Comparison of ENCODE assay signal across 14 cellular contexts in the genomic region with DNA sequence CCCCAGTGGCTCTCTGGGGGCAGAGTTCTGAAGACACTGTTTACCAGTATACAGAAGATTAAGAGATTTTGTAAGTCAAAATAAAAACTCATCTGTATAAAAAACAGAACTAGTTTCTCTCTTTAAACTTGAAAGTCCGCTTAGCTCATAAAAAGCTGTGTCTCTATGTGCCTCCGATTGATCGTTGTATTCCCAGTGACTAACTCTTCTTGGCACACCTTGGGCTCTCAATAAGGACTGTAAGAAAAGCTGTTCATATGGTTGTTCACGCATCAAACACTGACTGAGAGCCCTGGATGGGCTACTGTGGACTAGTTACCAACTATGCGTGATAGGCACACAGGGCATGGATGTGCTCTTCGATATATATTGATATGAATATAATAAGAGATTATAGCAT.
DNase-seq lines count a peak whose midpoint lies in the region; ATAC-seq and TF ChIP-seq lines count a peak whose summit lies in the region.
"Had no signal": no experiment of that assay in that cellular context is flagged by ENCODE, and none has a peak within 500 bp of the region (broad histone marks: within the 10 kb centered on the region; RNA-seq: fewer than 3 reads in every experiment).

No MANE protein-coding gene starts in this region.

- CTCF ChIA-PET in OCI-LY7 (lab: Charles Lee; ENCODE audit: unreplicated experiment) = interaction anchor here (0.6 kb wide), 1 partner anchor 1366 kb away, joined by 3 read pairs; no protein-coding TSS in a partner anchor

- H4K20me1 ChIP-seq in GM23338 (replicated peaks; ENCODE audit: insufficient read depth) = no peaks in the 10 kb centered on the region
- no peaks in the 10 kb centered on the region for H4K20me1 ChIP-seq in OCI-LY7 (ENCODE audit: insufficient read depth, low read length)

- POLR2A ChIA-PET in OCI-LY7 (lab: Charles Lee) = interaction anchor here (0.9 kb wide), 1 partner anchor 10 kb away, joined by 3 read pairs; no protein-coding TSS in a partner anchor

- H3K9me3 Mint-ChIP-seq in GM23338 = no peaks in the 10 kb centered on the region
- no peaks in the 10 kb centered on the region for H3K9me3 Mint-ChIP-seq in osteocyte (ENCODE audit: unreplicated experiment)

- no peak overlapping the region for H2AFZ ChIP-seq in GM23338
- H2AFZ ChIP-seq in OCI-LY7 (ENCODE audit: low read length) = no peak overlapping the region

- peak overlapping the region; percentile 50; the same call in 1 of the 2 replicates for H3K27ac ChIP-seq in GM23338 (ENCODE audit: low read depth)
- H3K27ac ChIP-seq in RWPE2 (ENCODE audit: poor library complexity, severe bottlenecking) = peak overlapping the region; percentile 90
- H3K27ac ChIP-seq in OCI-LY7 (ENCODE audit: low read depth, low read length, poor library complexity, severe bottlenecking) = no peak overlapping the region
- H3K27ac ChIP-seq: tibial nerve had no signal

- no peaks in the 10 kb centered on the region for H3K79me2 ChIP-seq in GM23338 (replicated peaks; ENCODE audit: insufficient read depth)
- H3K79me2 ChIP-seq in OCI-LY7 (ENCODE audit: insufficient read depth, low read depth, low read length) = no peaks in the 10 kb centered on the region

- H3K27ac Mint-ChIP-seq in GM23338 (peak overlapping the region; percentile 92), osteocyte (ENCODE audit: unreplicated experiment) (peak overlapping the region; percentile 87)
- H3K27ac Mint-ChIP-seq: activated CD8-positive, alpha-beta memory T cell treated with anti-CD3 and anti-CD28 coated beads, Interleukin-2, amount 10 ng/mL, durations not matched to agents 7 days and 5 days had no signal

- H3K4me1 Mint-ChIP-seq in GM23338 (peaks cover 54% of the 10 kb centered on the region), osteocyte (ENCODE audit: unreplicated experiment) (peaks cover 89% of the 10 kb centered on the region)
- H3K4me1 Mint-ChIP-seq: activated CD8-positive, alpha-beta memory T cell treated with anti-CD3 and anti-CD28 coated beads, Interleukin-2, amount 10 ng/mL, durations not matched to agents 7 days and 5 days had no signal

- no TSS peak for BruUV-seq in OCI-LY7 (replicated peaks; lab: Mats Ljungman, UMichigan)

- H3K9me3 ChIP-seq in RWPE2 (ENCODE audit: severe bottlenecking) = no peaks in the 10 kb centered on the region
- H3K9me3 ChIP-seq in OCI-LY7 (ENCODE audit: low read length) = no peaks in the 10 kb centered on the region
- H3K9me3 ChIP-seq: tibial nerve had no signal

- intact Hi-C loops in OCI-LY7 (cut with micrococcal nuclease; ENCODE audit: unreplicated experiment) = no loop called here

- H3K4me1 ChIP-seq in GM23338 (ENCODE audit: insufficient read depth) (peaks cover 44% of the 10 kb centered on the region), RWPE2 (ENCODE audit: insufficient read depth, poor library complexity, severe bottlenecking) (peaks cover 33% of the 10 kb centered on the region), OCI-LY7 (ENCODE audit: insufficient read depth, low read length, poor library complexity, severe bottlenecking) (no peaks in the 10 kb centered on the region)

- DNase-seq in GM23338 (ENCODE audit: low spot score) (no peak), RWPE2 (ENCODE audit: low spot score) (no peak), epithelial cell of proximal tubule (ENCODE audit: low read depth) (no peak), osteocyte (ENCODE audit: extremely low spot score, unreplicated experiment) (no peak), HUDEP-2 (lab: John Stamatoyannopoulos, UW; ENCODE audit: unreplicated experiment in 76 of 76) (no peak), NCI-H226 (no peak), OCI-LY7 (ENCODE audit: low spot score) (no peak)
- DNase-seq: activated CD8-positive, alpha-beta memory T cell treated with anti-CD3 and anti-CD28 coated beads, Interleukin-2, amount 10 ng/mL, durations not matched to agents 7 days and 5 days; activated naive CD4-positive, alpha-beta T cell; Kasumi-1; stimulated activated CD4-positive, alpha-beta T cell treated with anti-CD3 and anti-CD28 coated beads, Interleukin-4, amount 100 ng/mL, for 24 hours had no signal

- H3K36me3 ChIP-seq in GM23338 (ENCODE audit: insufficient read depth) (no peaks in the 10 kb centered on the region), RWPE2 (ENCODE audit: low read depth) (no peaks in the 10 kb centered on the region), OCI-LY7 (ENCODE audit: insufficient read depth, low read length) (no peaks in the 10 kb centered on the region)
- H3K36me3 ChIP-seq: tibial nerve had no signal

- no peaks in the 10 kb centered on the region for H3F3A ChIP-seq in GM23338 (replicated peaks; ENCODE audit: low read depth)

- H3K27me3 ChIP-seq in GM23338 (ENCODE audit: insufficient read depth) = no peaks in the 10 kb centered on the region
- H3K27me3 ChIP-seq in RWPE2 (ENCODE audit: insufficient read depth, poor library complexity, severe bottlenecking) = no peaks in the 10 kb centered on the region
- H3K27me3 ChIP-seq: tibial nerve had no signal

- H3K36me3 Mint-ChIP-seq in GM23338 (ENCODE audit: low read depth) (no peaks in the 10 kb centered on the region), osteocyte (ENCODE audit: unreplicated experiment) (peaks cover 4% of the 10 kb centered on the region)
- H3K36me3 Mint-ChIP-seq: activated CD8-positive, alpha-beta memory T cell treated with anti-CD3 and anti-CD28 coated beads, Interleukin-2, amount 10 ng/mL, durations not matched to agents 7 days and 5 days had no signal

- ATAC-seq in GM23338 (peak; percentile 11; the same call in 1 of the 3 replicates), RWPE2 (ENCODE audit: low read depth) (peak; percentile 53), HG02938 (IDR thresholded peaks at IDR 0.05; ENCODE audit: unreplicated experiment) (no peak)
- ATAC-seq: activated CD8-positive, alpha-beta memory T cell treated with anti-CD3 and anti-CD28 coated beads, Interleukin-2, amount 10 ng/mL, durations not matched to agents 7 days and 5 days had no signal

- H3K4me2 ChIP-seq in GM23338 (peak overlapping the region; percentile 16), OCI-LY7 (ENCODE audit: low read length) (no peak overlapping the region)

- H3K4me3 Mint-ChIP-seq in GM23338 (no peak overlapping the region), osteocyte (ENCODE audit: unreplicated experiment) (peak overlapping the region; percentile 23)
- H3K4me3 Mint-ChIP-seq: activated CD8-positive, alpha-beta memory T cell treated with anti-CD3 and anti-CD28 coated beads, Interleukin-2, amount 10 ng/mL, durations not matched to agents 7 days and 5 days had no signal

- H3K4me3 ChIP-seq in GM23338 = no peak overlapping the region
- H3K4me3 ChIP-seq in RWPE2 (ENCODE audit: severe bottlenecking) = no peak overlapping the region
- peak overlapping the region; percentile 19 for H3K4me3 ChIP-seq in epithelial cell of proximal tubule (ENCODE audit: low read depth, low read length)
- H3K4me3 ChIP-seq in OCI-LY7 (ENCODE audit: low read depth, low read length, poor library complexity, severe bottlenecking) = no peak overlapping the region
- H3K4me3 ChIP-seq: lung, tibial nerve had no signal

- H3K27me3 Mint-ChIP-seq in GM23338 (ENCODE audit: insufficient read depth, low read depth, poor library complexity) (peaks cover 2% of the 10 kb centered on the region), osteocyte (ENCODE audit: unreplicated experiment) (no peaks in the 10 kb centered on the region)

- H3K9me2 ChIP-seq in GM23338 (ENCODE audit: insufficient read depth) (no peaks in the 10 kb centered on the region), OCI-LY7 (ENCODE audit: insufficient read depth, low read length) (no peaks in the 10 kb centered on the region)

- TF ChIP-seq CTCF in GM23338 (conservative IDR thresholded peaks at IDR 0.05; ENCODE audit: low read depth in 2 of 2) = no peak
- TF ChIP-seq CTCF in RWPE2 (IDR thresholded peaks at IDR 0.05; ENCODE audit: poor library complexity, severe bottlenecking) = no peak
- no peak for TF ChIP-seq CTCF in epithelial cell of proximal tubule (conservative IDR thresholded peaks at IDR 0.05; ENCODE audit: low read depth, low read length)
- TF ChIP-seq CTCF in osteocyte (IDR thresholded peaks at IDR 0.05) = no peak
- no peak for TF ChIP-seq CTCF in OCI-LY7 (conservative IDR thresholded peaks at IDR 0.05; ENCODE audit: low read length)

TF ChIP-seq in GM23338, 12 proteins besides CTCF, POLR2A, EP300 and RAD21 (continues in another document):
- TF ChIP-seq, protein P1, sequence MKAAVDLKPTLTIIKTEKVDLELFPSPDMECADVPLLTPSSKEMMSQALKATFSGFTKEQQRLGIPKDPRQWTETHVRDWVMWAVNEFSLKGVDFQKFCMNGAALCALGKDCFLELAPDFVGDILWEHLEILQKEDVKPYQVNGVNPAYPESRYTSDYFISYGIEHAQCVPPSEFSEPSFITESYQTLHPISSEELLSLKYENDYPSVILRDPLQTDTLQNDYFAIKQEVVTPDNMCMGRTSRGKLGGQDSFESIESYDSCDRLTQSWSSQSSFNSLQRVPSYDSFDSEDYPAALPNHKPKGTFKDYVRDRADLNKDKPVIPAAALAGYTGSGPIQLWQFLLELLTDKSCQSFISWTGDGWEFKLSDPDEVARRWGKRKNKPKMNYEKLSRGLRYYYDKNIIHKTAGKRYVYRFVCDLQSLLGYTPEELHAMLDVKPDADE (IDR thresholded peaks at IDR 0.05) = no peak
- TF ChIP-seq ZNF331 (CRISPR knock-in tag; IDR thresholded peaks at IDR 0.05; ENCODE audit: low read depth) (no peak), POLR2AphosphoS5 (IDR thresholded peaks at IDR 0.05; ENCODE audit: low read depth) (no peak), EZH2 (IDR thresholded peaks at IDR 0.05; ENCODE audit: low read depth, unreplicated experiment) (no peak), ZNF114 (CRISPR knock-in tag; IDR thresholded peaks at IDR 0.05) (no peak)
